In the genomic region with DNA sequence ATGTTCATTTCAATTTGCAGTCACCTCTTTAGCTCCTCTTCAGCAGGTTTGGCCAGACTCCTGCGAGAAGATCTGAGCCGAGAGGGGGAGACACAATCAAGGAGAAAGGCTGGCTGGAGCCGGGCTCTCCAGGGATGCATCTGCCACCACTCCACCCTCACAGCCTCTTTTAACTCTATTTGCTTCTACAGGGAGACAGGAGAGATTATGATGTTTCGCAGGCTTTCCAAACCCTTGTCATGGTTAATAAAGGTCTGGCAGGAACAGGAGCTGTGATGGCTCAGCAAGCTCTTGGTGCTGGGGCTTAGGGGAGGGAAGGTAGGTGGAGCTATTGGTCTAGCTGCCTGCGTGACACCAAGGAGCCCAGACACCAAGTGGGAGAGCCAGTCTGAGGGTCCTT, we compare ENCODE assay signal across 12 cellular contexts.
A peak's percentile ranks its signal among the peaks of the same experiment; 100 is the strongest.
DNase-seq lines count a peak whose midpoint lies in the region; ATAC-seq and TF ChIP-seq lines count a peak whose summit lies in the region.
"Had no signal": no experiment of that assay in that cellular context is flagged by ENCODE, and none has a peak within 500 bp of the region (broad histone marks: within the 10 kb centered on the region; RNA-seq: fewer than 3 reads in every experiment).

No MANE protein-coding gene starts in this region.

- intact Hi-C loops in esophagus muscularis mucosa (cut with DNase I), result no loop called here

- ATAC-seq in HG03097 (IDR thresholded peaks at IDR 0.05; ENCODE audit: low FRiP score, unreplicated experiment) (no peak), GM21737 (IDR thresholded peaks at IDR 0.05; ENCODE audit: unreplicated experiment) (no peak)

- TF ChIP-seq EP300 in esophagus muscularis mucosa (IDR thresholded peaks at IDR 0.05), result no peak

- H3K27ac ChIP-seq in esophagus muscularis mucosa (replicated peaks in 1 of 4), result peak overlapping the region in 2 of 4 donors; percentile 25 to 50
- H3K27ac ChIP-seq: parathyroid adenoma had no signal

- no peaks in the 10 kb centered on the region for H3K36me3 ChIP-seq in esophagus muscularis mucosa

- DNase-seq in EL (peak; percentile 4), NCI-H524 (lab: John Stamatoyannopoulos, UW) (peak; percentile 62 to 83), esophagus muscularis mucosa (ENCODE audit: extremely low spot score) (no peak), occipital lobe (lab: John Stamatoyannopoulos, UW) (peak; percentile 23), cortex of kidney (lab: John Stamatoyannopoulos, UW) (no peak), NOMO-1 (lab: John Stamatoyannopoulos, UW; ENCODE audit: unreplicated experiment in 2 of 2) (no peak)
- DNase-seq: activated CD4-positive, CD25-positive, alpha-beta regulatory T cell; activated naive CD4-positive, alpha-beta T cell treated with anti-CD3 and anti-CD28 coated beads, Interleukin-2, amount 50 U/mL, for 16 hours; effector memory CD4-positive, alpha-beta T cell had no signal

- H3K4me1 ChIP-seq in esophagus muscularis mucosa, result peaks cover 0 to 13% (median 10%) of the 10 kb centered on the region in 4 donors
- H3K4me1 ChIP-seq: parathyroid adenoma had no signal

- H3K4me3 ChIP-seq in esophagus muscularis mucosa, result no peak overlapping the region

- WGBS in esophagus muscularis mucosa, result 21% methylated on average over 5 of the region's 5 CpGs

- no peaks in the 10 kb centered on the region for H3K27me3 ChIP-seq in esophagus muscularis mucosa

- no peak for TF ChIP-seq POLR2A in esophagus muscularis mucosa (IDR thresholded peaks at IDR 0.05; ENCODE audit: low read depth)

- TF ChIP-seq CTCF in esophagus muscularis mucosa (IDR thresholded peaks at IDR 0.05), result peak; percentile 36 to 58 (median 42)

- peaks cover 0 to 14% (median 2%) of the 10 kb centered on the region in 4 donors for H3K9me3 ChIP-seq in esophagus muscularis mucosa

Comparison
In these comparisons a context has a peak if more than half of its experiments do, and no peak if none do; other contexts are left out.
1. DNase-seq: peak in EL (single experiment), NCI-H524 (2 of 2) and occipital lobe (single experiment); none in esophagus muscularis mucosa (single experiment), cortex of kidney (single experiment) and NOMO-1 (0 of 2).